ENCODE assay signal across 15 cellular contexts in the genomic region with DNA sequence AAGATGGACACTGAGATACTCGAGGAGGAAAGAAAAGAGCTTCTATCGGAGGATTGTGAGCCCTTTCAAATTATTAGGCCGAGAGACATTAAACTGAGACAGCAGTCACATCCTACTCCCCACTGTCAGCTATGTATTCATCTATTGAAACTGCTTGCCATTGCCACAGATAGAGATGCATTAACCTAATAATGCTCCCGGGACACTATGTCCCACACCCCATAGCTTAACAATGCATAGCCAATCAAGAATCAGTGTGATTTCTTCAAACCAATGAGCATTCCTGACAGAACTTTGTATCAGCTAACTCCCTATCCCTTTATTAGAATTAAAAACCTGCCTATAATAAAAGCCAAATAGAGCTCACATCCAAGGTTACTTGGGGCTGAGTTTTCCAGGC.
DNase-seq lines count a peak whose midpoint lies in the region; TF ChIP-seq lines count a peak whose summit lies in the region.
"Had no signal": no experiment of that assay in that cellular context is flagged by ENCODE, and none has a peak within 500 bp of the region (broad histone marks: within the 10 kb centered on the region; RNA-seq: fewer than 3 reads in every experiment).

No MANE protein-coding gene starts in this region.

- no peak overlapping the region for H2BK5ac ChIP-seq in mesendoderm (ENCODE audit: low read length)

- no peak overlapping the region for H3K18ac ChIP-seq in mesendoderm (ENCODE audit: low read length)

- peak overlapping the region; percentile 31 for H3K4me3 ChIP-seq in endocrine pancreas (ENCODE audit: control insufficient read depth, insufficient read depth, low read length)
- H3K4me3 ChIP-seq in mesendoderm (ENCODE audit: low read length), result no peak overlapping the region
- H3K4me3 ChIP-seq in uterus, result no peak overlapping the region
- H3K4me3 ChIP-seq in BE2C (ENCODE audit: low read depth, low read length), result no peak overlapping the region

- no peaks in the 10 kb centered on the region for H3K79me2 ChIP-seq in mesendoderm (ENCODE audit: control insufficient read depth, insufficient read depth, low read length)

- no peak overlapping the region for H2BK120ac ChIP-seq in mesendoderm (ENCODE audit: low read depth, low read length)

- H3K36me3 ChIP-seq in endocrine pancreas (ENCODE audit: control insufficient read depth, insufficient read depth, low read length) (no peaks in the 10 kb centered on the region), mesendoderm (ENCODE audit: control insufficient read depth, insufficient read depth, low read length) (no peaks in the 10 kb centered on the region), uterus (no peaks in the 10 kb centered on the region), BE2C (no peaks in the 10 kb centered on the region)

- H3K27ac ChIP-seq in mesendoderm (ENCODE audit: low read depth, low read length) (no peak overlapping the region), uterus (peak overlapping the region; percentile 39 to 59)

- no peak overlapping the region for H3K4ac ChIP-seq in mesendoderm (ENCODE audit: low read depth, low read length)

- H3K23ac ChIP-seq in mesendoderm (ENCODE audit: low read length), result no peak overlapping the region

- H3K27me3 ChIP-seq in endocrine pancreas (ENCODE audit: control insufficient read depth, insufficient read depth, low read length) (no peaks in the 10 kb centered on the region), mesendoderm (ENCODE audit: insufficient read depth, low read length, poor library complexity) (no peaks in the 10 kb centered on the region), uterus (no peaks in the 10 kb centered on the region), BE2C (no peaks in the 10 kb centered on the region)

- H3K9me3 Mint-ChIP-seq in HFFc6, result peaks cover under 1% of the 10 kb centered on the region; the same call in 1 of the 2 replicates
- H3K9me3 Mint-ChIP-seq: CD4-positive, alpha-beta memory T cell had no signal

- H2AK5ac ChIP-seq in mesendoderm (ENCODE audit: low read length), result no peak overlapping the region

- TF ChIP-seq POLR2A in uterus (IDR thresholded peaks at IDR 0.05), result no peak

- intact Hi-C loops in uterus (cut with DNase I; ENCODE audit: low total_unique reads), result no loop called here

- no peak overlapping the region; the same call in 1 of the 2 replicates for H3K4me3 Mint-ChIP-seq in HFFc6
- H3K4me3 Mint-ChIP-seq: B cell; CD4-positive, alpha-beta memory T cell had no signal

- no peak for TF ChIP-seq CTCF in HFFc6 (IDR thresholded peaks at IDR 0.05)
- TF ChIP-seq CTCF in uterus (IDR thresholded peaks at IDR 0.05), result no peak
- no peak for TF ChIP-seq CTCF in BE2C (IDR thresholded peaks at IDR 0.05; ENCODE audit: low read depth, low read length)

- H3K4me1 ChIP-seq in endocrine pancreas (ENCODE audit: control insufficient read depth, insufficient read depth, low read length), result peaks cover 13% of the 10 kb centered on the region
- H3K4me1 ChIP-seq in mesendoderm (ENCODE audit: control insufficient read depth, low read depth, low read length), result no peaks in the 10 kb centered on the region
- H3K4me1 ChIP-seq in uterus, result no peaks in the 10 kb centered on the region
- H3K4me1 ChIP-seq in BE2C, result no peaks in the 10 kb centered on the region; the same call in 1 of the 2 replicates

- no peak overlapping the region for H2BK15ac ChIP-seq in mesendoderm (replicated peaks; ENCODE audit: low read depth)

- no peak overlapping the region for H4K8ac ChIP-seq in mesendoderm (ENCODE audit: low read depth, low read length)

- H3K79me1 ChIP-seq in mesendoderm (ENCODE audit: low read length), result no peaks in the 10 kb centered on the region

- H3K27me3 Mint-ChIP-seq in HFFc6 (ENCODE audit: insufficient read depth), result peaks cover 1% of the 10 kb centered on the region; the same call in 1 of the 2 replicates
- H3K27me3 Mint-ChIP-seq: B cell had no signal

- H3K36me3 Mint-ChIP-seq in HFFc6 (ENCODE audit: low read depth), result peaks cover 2% of the 10 kb centered on the region
- H3K36me3 Mint-ChIP-seq: CD4-positive, alpha-beta memory T cell had no signal

- H3K9ac ChIP-seq in endocrine pancreas (ENCODE audit: control insufficient read depth, insufficient read depth, low read length), result no peak overlapping the region
- H3K9ac ChIP-seq in mesendoderm (ENCODE audit: low read length), result no peak overlapping the region
- H3K9ac ChIP-seq: SK-N-SH had no signal

- H3K9me3 ChIP-seq in endocrine pancreas (ENCODE audit: control insufficient read depth, low read length) (no peaks in the 10 kb centered on the region), uterus (no peaks in the 10 kb centered on the region), BE2C (no peaks in the 10 kb centered on the region)

- peaks cover 9% of the 10 kb centered on the region for H3K4me1 Mint-ChIP-seq in HFFc6 (ENCODE audit: low read depth)
- H3K4me1 Mint-ChIP-seq: B cell; CD4-positive, alpha-beta memory T cell had no signal

- peak overlapping the region; percentile 32 for H3K27ac Mint-ChIP-seq in HFFc6
- H3K27ac Mint-ChIP-seq: B cell; CD4-positive, alpha-beta memory T cell had no signal

- H4K5ac ChIP-seq in mesendoderm (ENCODE audit: low read length), result no peak overlapping the region

- DNase-seq in HFFc6, result no peak
- DNase-seq in mesendoderm, result peak; percentile 3
- no peak for DNase-seq in uterus
- no peak for DNase-seq in BE2C
- DNase-seq in activated T-cell treated with anti-CD3 and anti-CD28 coated beads for 4 hours, result no peak
- DNase-seq in activated naive CD4-positive, alpha-beta T cell treated with Interleukin-2 at 50 U/mL for 16 hours, result no peak
- DNase-seq: CD4-positive, alpha-beta memory T cell; DMS79 treated with DMSO at 0.1 percent for 48 hours; Kasumi-1; NCI-H1105 treated with DMSO at 0.1 percent for 48 hours; NCI-H187; SHP77; SK-N-SH had no signal

- H3K56ac ChIP-seq in mesendoderm (ENCODE audit: low read length), result no peak overlapping the region

- no CpG with 5 or more reads among the region's 4 CpGs for WGBS in mesendoderm (ENCODE audit: extremely low coverage, insufficient coverage, low lambda C conversion rate)

- H3K4me2 ChIP-seq in mesendoderm (ENCODE audit: low read length), result no peak overlapping the region
- H3K4me2 ChIP-seq: SK-N-SH had no signal
